8 cellular contexts compared by ENCODE assay signal in genomic region chr6:47309326-47310130, GRCh38. TPM values are rescaled to one million over a fixed set of nuclear protein-coding genes. Genes with fewer than 3 reads are reported as not detected.
DNase-seq lines count a peak whose midpoint lies in the region; ATAC-seq and TF ChIP-seq lines count a peak whose summit lies in the region.

TSS of gene TNFRSF21 (minus strand) at chr6:47309905. CDS start at chr6:47309511, 394 bp downstream.

- peaks cover 44% of the 10 kb centered on the region for H3K27me3 Mint-ChIP-seq in activated CD4-positive, alpha-beta memory T cell treated with anti-CD3 and anti-CD28 coated beads, Interleukin-2, amount 10 ng/mL, durations not matched to agents 7 days and 5 days

- peak; percentile 99 for ATAC-seq in GM19351 (IDR thresholded peaks at IDR 0.05; ENCODE audit: unreplicated experiment)
- peak; percentile 99 for ATAC-seq in HG03521 (IDR thresholded peaks at IDR 0.05; ENCODE audit: unreplicated experiment)
- ATAC-seq in lower lobe of right lung = peak; percentile 99

- CTCF ChIA-PET in activated CD4-positive, alpha-beta memory T cell treated with anti-CD3 and anti-CD28 coated beads, Interleukin-2, amount 10 ng/mL, durations not matched to agents 7 days and 5 days (lab: Charles Lee) = interaction anchor here (1.0 kb wide), 1 partner anchor 14 kb away, joined by 4 read pairs; no protein-coding TSS in a partner anchor

- H3K4me3 ChIP-seq in lower lobe of right lung = peak within 1 kb of the TSS; percentile 66

- H3K4me1 Mint-ChIP-seq in activated CD4-positive, alpha-beta memory T cell treated with anti-CD3 and anti-CD28 coated beads, Interleukin-2, amount 10 ng/mL, durations not matched to agents 7 days and 5 days = peaks cover 9% of the 10 kb centered on the region

- POLR2A ChIA-PET in activated CD4-positive, alpha-beta memory T cell treated with anti-CD3 and anti-CD28 coated beads, Interleukin-2, amount 10 ng/mL, durations not matched to agents 7 days and 5 days (lab: Charles Lee) = no interaction called here

- no peaks in the 10 kb centered on the region for H3K9me3 ChIP-seq in lower lobe of right lung

- no peaks in the 10 kb centered on the region for H3K36me3 ChIP-seq in lower lobe of right lung

- peak; percentile 95 for TF ChIP-seq CTCF in lower lobe of right lung (IDR thresholded peaks at IDR 0.05)

- no peaks in the 10 kb centered on the region for H3K9me3 Mint-ChIP-seq in activated CD4-positive, alpha-beta memory T cell treated with anti-CD3 and anti-CD28 coated beads, Interleukin-2, amount 10 ng/mL, durations not matched to agents 7 days and 5 days

- peak within 1 kb of the TSS; percentile 72 for H3K27ac ChIP-seq in lower lobe of right lung

- peak; percentile 96 for DNase-seq in CD1c-positive myeloid dendritic cell (ENCODE audit: extremely low spot score)
- peak; percentile 97 for DNase-seq in NCI-H748 (lab: John Stamatoyannopoulos, UW; ENCODE audit: unreplicated experiment)
- DNase-seq in activated CD4-positive, alpha-beta memory T cell treated with anti-CD3 and anti-CD28 coated beads, Interleukin-2, amount 10 ng/mL, durations not matched to agents 7 days and 5 days = peak; percentile 81
- DNase-seq in effector CD4-positive, alpha-beta T cell = peak; percentile 25
- DNase-seq in lower lobe of right lung = peak; percentile 93
- peak; percentile 43 to 68 (median 59) for DNase-seq in stimulated activated CD4-positive, alpha-beta T cell treated with anti-CD3 and anti-CD28 coated beads, TNF-alpha, amount 100 ng/mL, for 4 hours (ENCODE audit: low read depth in 3 of 3)

- peaks cover 16% of the 10 kb centered on the region for H3K27me3 ChIP-seq in lower lobe of right lung (ENCODE audit: low read depth)

- intact Hi-C loops in lower lobe of right lung (cut with DNase I) = no loop called here

- H3K36me3 Mint-ChIP-seq in activated CD4-positive, alpha-beta memory T cell treated with anti-CD3 and anti-CD28 coated beads, Interleukin-2, amount 10 ng/mL, durations not matched to agents 7 days and 5 days (ENCODE audit: low read depth) = no peaks in the 10 kb centered on the region

- H3K4me1 ChIP-seq in lower lobe of right lung = peaks cover 17% of the 10 kb centered on the region

- no peak within 1 kb of the TSS for H3K27ac Mint-ChIP-seq in activated CD4-positive, alpha-beta memory T cell treated with anti-CD3 and anti-CD28 coated beads, Interleukin-2, amount 10 ng/mL, durations not matched to agents 7 days and 5 days

- H3K4me3 Mint-ChIP-seq in activated CD4-positive, alpha-beta memory T cell treated with anti-CD3 and anti-CD28 coated beads, Interleukin-2, amount 10 ng/mL, durations not matched to agents 7 days and 5 days = peak within 1 kb of the TSS; percentile 53

RNA-seq across cellular contexts. Expression of gene TNFRSF21, which starts in this region (rescaled TPM):
- under 1 TPM in 1 of 2 experiments, not detected in 1; 0.18 TPM for total RNA-seq in activated CD4-positive, alpha-beta memory T cell treated with anti-CD3 and anti-CD28 coated beads, Interleukin-2, amount 10 ng/mL, durations not matched to agents 7 days and 5 days
- 21.7 TPM for total RNA-seq in lower lobe of right lung

Comparison
In these comparisons a context has a peak if more than half of its experiments do, and no peak if none do; other contexts are left out.
1. Peak in every context shown above with its lines: DNase-seq, ATAC-seq, H3K4me3 ChIP-seq and H3K27ac ChIP-seq.
2. RNA of gene TNFRSF21 (total RNA-seq): 21.7 TPM in lower lobe of right lung (single experiment); 0.18 TPM in activated CD4-positive, alpha-beta memory T cell treated with anti-CD3 and anti-CD28 coated beads, Interleukin-2, amount 10 ng/mL, durations not matched to agents 7 days and 5 days; every median in the first group is over 10 times any median in the second.
3. Peak in DNase-seq in activated CD4-positive, alpha-beta memory T cell treated with anti-CD3 and anti-CD28 coated beads, Interleukin-2, amount 10 ng/mL, durations not matched to agents 7 days and 5 days; RNA of the gene not detected or under 1 TPM.
4. DNase-seq: peak in every context shown above with its lines; median percentile 97 in NCI-H748; 96 in CD1c-positive myeloid dendritic cell; 93 in lower lobe of right lung; 81 in activated CD4-positive, alpha-beta memory T cell treated with anti-CD3 and anti-CD28 coated beads, Interleukin-2, amount 10 ng/mL, durations not matched to agents 7 days and 5 days; 59 in stimulated activated CD4-positive, alpha-beta T cell treated with anti-CD3 and anti-CD28 coated beads, TNF-alpha, amount 100 ng/mL, for 4 hours; 25 in effector CD4-positive, alpha-beta T cell.